ENCODE assay signal across 1 cellular context in the genomic region with DNA sequence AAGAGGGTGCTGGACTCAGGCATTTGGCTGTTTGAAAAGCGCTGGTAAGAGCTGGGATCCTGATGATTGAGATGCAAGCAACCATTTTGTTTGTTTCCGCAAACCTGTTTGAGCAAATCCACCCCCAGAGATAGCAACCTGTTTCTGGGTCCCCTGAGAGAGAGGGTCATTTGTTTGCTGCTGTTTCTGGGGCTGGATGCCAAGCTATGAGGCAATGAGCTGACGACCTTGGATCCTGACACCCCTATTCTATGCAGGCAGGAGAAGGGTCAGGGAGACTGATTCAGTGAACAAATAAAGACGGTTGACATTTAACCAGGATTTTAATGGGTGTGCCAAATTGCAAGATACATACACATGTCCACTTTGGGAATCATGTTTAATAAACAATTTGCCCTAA.
TF ChIP-seq lines count a peak whose summit lies in the region.

No MANE protein-coding gene starts in this region.

TF ChIP-seq in HepG2, 621 proteins besides CTCF, POLR2A, EP300 and RAD21 (continued from another document and continues in another):
- TF ChIP-seq, protein P1, sequence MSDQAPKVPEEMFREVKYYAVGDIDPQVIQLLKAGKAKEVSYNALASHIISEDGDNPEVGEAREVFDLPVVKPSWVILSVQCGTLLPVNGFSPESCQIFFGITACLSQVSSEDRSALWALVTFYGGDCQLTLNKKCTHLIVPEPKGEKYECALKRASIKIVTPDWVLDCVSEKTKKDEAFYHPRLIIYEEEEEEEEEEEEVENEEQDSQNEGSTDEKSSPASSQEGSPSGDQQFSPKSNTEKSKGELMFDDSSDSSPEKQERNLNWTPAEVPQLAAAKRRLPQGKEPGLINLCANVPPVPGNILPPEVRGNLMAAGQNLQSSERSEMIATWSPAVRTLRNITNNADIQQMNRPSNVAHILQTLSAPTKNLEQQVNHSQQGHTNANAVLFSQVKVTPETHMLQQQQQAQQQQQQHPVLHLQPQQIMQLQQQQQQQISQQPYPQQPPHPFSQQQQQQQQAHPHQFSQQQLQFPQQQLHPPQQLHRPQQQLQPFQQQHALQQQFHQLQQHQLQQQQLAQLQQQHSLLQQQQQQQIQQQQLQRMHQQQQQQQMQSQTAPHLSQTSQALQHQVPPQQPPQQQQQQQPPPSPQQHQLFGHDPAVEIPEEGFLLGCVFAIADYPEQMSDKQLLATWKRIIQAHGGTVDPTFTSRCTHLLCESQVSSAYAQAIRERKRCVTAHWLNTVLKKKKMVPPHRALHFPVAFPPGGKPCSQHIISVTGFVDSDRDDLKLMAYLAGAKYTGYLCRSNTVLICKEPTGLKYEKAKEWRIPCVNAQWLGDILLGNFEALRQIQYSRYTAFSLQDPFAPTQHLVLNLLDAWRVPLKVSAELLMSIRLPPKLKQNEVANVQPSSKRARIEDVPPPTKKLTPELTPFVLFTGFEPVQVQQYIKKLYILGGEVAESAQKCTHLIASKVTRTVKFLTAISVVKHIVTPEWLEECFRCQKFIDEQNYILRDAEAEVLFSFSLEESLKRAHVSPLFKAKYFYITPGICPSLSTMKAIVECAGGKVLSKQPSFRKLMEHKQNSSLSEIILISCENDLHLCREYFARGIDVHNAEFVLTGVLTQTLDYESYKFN (CRISPR knock-in tag; conservative IDR thresholded peaks at IDR 0.05): peak; percentile 72
- TF ChIP-seq, protein P2, sequence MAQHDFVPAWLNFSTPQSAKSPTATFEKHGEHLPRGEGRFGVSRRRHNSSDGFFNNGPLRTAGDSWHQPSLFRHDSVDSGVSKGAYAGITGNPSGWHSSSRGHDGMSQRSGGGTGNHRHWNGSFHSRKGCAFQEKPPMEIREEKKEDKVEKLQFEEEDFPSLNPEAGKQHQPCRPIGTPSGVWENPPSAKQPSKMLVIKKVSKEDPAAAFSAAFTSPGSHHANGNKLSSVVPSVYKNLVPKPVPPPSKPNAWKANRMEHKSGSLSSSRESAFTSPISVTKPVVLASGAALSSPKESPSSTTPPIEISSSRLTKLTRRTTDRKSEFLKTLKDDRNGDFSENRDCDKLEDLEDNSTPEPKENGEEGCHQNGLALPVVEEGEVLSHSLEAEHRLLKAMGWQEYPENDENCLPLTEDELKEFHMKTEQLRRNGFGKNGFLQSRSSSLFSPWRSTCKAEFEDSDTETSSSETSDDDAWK (CRISPR knock-in tag; IDR thresholded peaks at IDR 0.05): no peak
- TF ChIP-seq ZNF33B (CRISPR knock-in tag; IDR thresholded peaks at IDR 0.05) (no peak), FOXP1 (IDR thresholded peaks at IDR 0.05) (no peak), FOXP1 (CRISPR knock-in tag; IDR thresholded peaks at IDR 0.05) (peak; percentile 50; the same call in 1 of the 2 replicates), ZMYM3 (CRISPR knock-in tag; IDR thresholded peaks at IDR 0.05) (peak; percentile 9; the same call in 1 of the 2 replicates), ZKSCAN5 (CRISPR knock-in tag; IDR thresholded peaks at IDR 0.05) (no peak), ZSCAN25 (CRISPR knock-in tag; IDR thresholded peaks at IDR 0.05) (no peak), ZNF792 (CRISPR knock-in tag; IDR thresholded peaks at IDR 0.05) (peak; percentile 93), NR2F6 (IDR thresholded peaks at IDR 0.05) (no peak; the same call in 1 of the 2 replicates), NR2F6 (CRISPR knock-in tag; IDR thresholded peaks at IDR 0.05) (peak; percentile 47; the same call in 1 of the 2 replicates), FOXK1 (CRISPR knock-in tag; IDR thresholded peaks at IDR 0.05; ENCODE audit: borderline replicate concordance, low read depth) (no peak), RXRA (CRISPR knock-in tag; IDR thresholded peaks at IDR 0.05) (no peak), ZNF121 (CRISPR knock-in tag; IDR thresholded peaks at IDR 0.05) (no peak), NR2C2 (CRISPR knock-in tag; IDR thresholded peaks at IDR 0.05; ENCODE audit: borderline replicate concordance) (no peak), CREB1 (IDR thresholded peaks at IDR 0.05) (no peak), CREB1 (CRISPR knock-in tag; IDR thresholded peaks at IDR 0.05) (peak; percentile 67), SOX5 (CRISPR knock-in tag; IDR thresholded peaks at IDR 0.05; ENCODE audit: borderline replicate concordance) (0 out of 2 replicates have a peak, but pooled peaks have one; percentile 31), CEBPG (CRISPR knock-in tag; IDR thresholded peaks at IDR 0.05) (peak; percentile 75), GZF1 (CRISPR knock-in tag; IDR thresholded peaks at IDR 0.05) (no peak), ZNF883 (CRISPR knock-in tag; IDR thresholded peaks at IDR 0.05; ENCODE audit: not compliant biosample characterization) (no peak), ZNF17 (CRISPR knock-in tag; IDR thresholded peaks at IDR 0.05) (no peak), HNF4G (IDR thresholded peaks at IDR 0.05; ENCODE audit: borderline replicate concordance, low read depth, low read length) (peak; percentile 38; the same call in 1 of the 2 replicates), HNF4G (CRISPR knock-in tag; IDR thresholded peaks at IDR 0.05; ENCODE audit: borderline replicate concordance, low read depth) (no peak), ZNF652 (CRISPR knock-in tag; IDR thresholded peaks at IDR 0.05; ENCODE audit: borderline replicate concordance, low read depth) (no peak; the same call in 1 of the 2 replicates), TBX2 (CRISPR knock-in tag; IDR thresholded peaks at IDR 0.05; ENCODE audit: borderline replicate concordance) (peak; percentile 59; the same call in 1 of the 2 replicates), PHB2 (IDR thresholded peaks at IDR 0.05; ENCODE audit: partially characterized antibody) (no peak), ISL2 (CRISPR knock-in tag; IDR thresholded peaks at IDR 0.05) (no peak), SAP130 (CRISPR knock-in tag; IDR thresholded peaks at IDR 0.05; ENCODE audit: low read depth) (0 out of 2 replicates have a peak, but pooled peaks have one; percentile 23), SOX6 (IDR thresholded peaks at IDR 0.05) (no peak), SOX6 (CRISPR knock-in tag; IDR thresholded peaks at IDR 0.05) (peak; percentile 68)
- TF ChIP-seq, protein P3, sequence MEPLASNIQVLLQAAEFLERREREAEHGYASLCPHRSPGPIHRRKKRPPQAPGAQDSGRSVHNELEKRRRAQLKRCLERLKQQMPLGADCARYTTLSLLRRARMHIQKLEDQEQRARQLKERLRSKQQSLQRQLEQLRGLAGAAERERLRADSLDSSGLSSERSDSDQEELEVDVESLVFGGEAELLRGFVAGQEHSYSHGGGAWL (CRISPR knock-in tag; IDR thresholded peaks at IDR 0.05): no peak
- TF ChIP-seq, protein P4, sequence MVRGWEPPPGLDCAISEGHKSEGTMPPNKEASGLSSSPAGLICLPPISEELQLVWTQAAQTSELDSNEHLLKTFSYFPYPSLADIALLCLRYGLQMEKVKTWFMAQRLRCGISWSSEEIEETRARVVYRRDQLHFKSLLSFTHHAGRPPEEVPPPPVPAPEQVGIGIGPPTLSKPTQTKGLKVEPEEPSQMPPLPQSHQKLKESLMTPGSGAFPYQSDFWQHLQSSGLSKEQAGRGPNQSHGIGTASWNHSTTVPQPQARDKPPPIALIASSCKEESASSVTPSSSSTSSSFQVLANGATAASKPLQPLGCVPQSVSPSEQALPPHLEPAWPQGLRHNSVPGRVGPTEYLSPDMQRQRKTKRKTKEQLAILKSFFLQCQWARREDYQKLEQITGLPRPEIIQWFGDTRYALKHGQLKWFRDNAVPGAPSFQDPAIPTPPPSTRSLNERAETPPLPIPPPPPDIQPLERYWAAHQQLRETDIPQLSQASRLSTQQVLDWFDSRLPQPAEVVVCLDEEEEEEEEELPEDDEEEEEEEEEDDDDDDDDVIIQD (CRISPR knock-in tag; IDR thresholded peaks at IDR 0.05; ENCODE audit: low read depth): no peak
- TF ChIP-seq, protein P5, sequence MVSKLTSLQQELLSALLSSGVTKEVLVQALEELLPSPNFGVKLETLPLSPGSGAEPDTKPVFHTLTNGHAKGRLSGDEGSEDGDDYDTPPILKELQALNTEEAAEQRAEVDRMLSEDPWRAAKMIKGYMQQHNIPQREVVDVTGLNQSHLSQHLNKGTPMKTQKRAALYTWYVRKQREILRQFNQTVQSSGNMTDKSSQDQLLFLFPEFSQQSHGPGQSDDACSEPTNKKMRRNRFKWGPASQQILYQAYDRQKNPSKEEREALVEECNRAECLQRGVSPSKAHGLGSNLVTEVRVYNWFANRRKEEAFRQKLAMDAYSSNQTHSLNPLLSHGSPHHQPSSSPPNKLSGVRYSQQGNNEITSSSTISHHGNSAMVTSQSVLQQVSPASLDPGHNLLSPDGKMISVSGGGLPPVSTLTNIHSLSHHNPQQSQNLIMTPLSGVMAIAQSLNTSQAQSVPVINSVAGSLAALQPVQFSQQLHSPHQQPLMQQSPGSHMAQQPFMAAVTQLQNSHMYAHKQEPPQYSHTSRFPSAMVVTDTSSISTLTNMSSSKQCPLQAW (CRISPR knock-in tag; IDR thresholded peaks at IDR 0.05): peak; percentile 44
- TF ChIP-seq, protein P6, sequence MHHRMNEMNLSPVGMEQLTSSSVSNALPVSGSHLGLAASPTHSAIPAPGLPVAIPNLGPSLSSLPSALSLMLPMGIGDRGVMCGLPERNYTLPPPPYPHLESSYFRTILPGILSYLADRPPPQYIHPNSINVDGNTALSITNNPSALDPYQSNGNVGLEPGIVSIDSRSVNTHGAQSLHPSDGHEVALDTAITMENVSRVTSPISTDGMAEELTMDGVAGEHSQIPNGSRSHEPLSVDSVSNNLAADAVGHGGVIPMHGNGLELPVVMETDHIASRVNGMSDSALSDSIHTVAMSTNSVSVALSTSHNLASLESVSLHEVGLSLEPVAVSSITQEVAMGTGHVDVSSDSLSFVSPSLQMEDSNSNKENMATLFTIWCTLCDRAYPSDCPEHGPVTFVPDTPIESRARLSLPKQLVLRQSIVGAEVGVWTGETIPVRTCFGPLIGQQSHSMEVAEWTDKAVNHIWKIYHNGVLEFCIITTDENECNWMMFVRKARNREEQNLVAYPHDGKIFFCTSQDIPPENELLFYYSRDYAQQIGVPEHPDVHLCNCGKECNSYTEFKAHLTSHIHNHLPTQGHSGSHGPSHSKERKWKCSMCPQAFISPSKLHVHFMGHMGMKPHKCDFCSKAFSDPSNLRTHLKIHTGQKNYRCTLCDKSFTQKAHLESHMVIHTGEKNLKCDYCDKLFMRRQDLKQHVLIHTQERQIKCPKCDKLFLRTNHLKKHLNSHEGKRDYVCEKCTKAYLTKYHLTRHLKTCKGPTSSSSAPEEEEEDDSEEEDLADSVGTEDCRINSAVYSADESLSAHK (CRISPR knock-in tag; IDR thresholded peaks at IDR 0.05; ENCODE audit: borderline replicate concordance): no peak
- TF ChIP-seq, protein P7, sequence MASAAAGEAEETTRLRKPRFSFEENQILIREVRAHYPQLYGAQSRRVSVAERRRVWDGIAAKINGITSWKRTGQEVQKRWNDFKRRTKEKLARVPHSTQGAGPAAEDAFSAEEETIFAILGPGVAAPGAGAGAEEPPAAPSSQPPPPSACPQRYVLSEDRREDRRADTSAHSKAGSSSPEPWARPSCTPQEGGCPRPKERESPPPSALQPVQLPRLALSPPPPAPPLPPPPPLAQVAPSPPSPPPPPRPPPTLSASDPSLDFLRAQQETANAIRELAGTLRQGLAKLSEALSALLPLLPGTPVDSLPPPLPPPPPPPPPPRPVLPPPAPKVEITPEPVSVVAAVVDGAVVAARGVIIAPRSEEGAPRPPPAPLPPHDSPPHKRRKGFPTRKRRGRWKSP (CRISPR knock-in tag; IDR thresholded peaks at IDR 0.05): 0 out of 2 replicates have a peak, but pooled peaks have one; percentile 51
- TF ChIP-seq, protein P8, sequence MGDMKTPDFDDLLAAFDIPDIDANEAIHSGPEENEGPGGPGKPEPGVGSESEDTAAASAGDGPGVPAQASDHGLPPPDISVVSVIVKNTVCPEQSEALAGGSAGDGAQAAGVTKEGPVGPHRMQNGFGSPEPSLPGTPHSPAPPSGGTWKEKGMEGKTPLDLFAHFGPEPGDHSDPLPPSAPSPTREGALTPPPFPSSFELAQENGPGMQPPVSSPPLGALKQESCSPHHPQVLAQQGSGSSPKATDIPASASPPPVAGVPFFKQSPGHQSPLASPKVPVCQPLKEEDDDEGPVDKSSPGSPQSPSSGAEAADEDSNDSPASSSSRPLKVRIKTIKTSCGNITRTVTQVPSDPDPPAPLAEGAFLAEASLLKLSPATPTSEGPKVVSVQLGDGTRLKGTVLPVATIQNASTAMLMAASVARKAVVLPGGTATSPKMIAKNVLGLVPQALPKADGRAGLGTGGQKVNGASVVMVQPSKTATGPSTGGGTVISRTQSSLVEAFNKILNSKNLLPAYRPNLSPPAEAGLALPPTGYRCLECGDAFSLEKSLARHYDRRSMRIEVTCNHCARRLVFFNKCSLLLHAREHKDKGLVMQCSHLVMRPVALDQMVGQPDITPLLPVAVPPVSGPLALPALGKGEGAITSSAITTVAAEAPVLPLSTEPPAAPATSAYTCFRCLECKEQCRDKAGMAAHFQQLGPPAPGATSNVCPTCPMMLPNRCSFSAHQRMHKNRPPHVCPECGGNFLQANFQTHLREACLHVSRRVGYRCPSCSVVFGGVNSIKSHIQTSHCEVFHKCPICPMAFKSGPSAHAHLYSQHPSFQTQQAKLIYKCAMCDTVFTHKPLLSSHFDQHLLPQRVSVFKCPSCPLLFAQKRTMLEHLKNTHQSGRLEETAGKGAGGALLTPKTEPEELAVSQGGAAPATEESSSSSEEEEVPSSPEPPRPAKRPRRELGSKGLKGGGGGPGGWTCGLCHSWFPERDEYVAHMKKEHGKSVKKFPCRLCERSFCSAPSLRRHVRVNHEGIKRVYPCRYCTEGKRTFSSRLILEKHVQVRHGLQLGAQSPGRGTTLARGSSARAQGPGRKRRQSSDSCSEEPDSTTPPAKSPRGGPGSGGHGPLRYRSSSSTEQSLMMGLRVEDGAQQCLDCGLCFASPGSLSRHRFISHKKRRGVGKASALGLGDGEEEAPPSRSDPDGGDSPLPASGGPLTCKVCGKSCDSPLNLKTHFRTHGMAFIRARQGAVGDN (CRISPR knock-in tag; IDR thresholded peaks at IDR 0.05): no peak
- TF ChIP-seq, protein P9, sequence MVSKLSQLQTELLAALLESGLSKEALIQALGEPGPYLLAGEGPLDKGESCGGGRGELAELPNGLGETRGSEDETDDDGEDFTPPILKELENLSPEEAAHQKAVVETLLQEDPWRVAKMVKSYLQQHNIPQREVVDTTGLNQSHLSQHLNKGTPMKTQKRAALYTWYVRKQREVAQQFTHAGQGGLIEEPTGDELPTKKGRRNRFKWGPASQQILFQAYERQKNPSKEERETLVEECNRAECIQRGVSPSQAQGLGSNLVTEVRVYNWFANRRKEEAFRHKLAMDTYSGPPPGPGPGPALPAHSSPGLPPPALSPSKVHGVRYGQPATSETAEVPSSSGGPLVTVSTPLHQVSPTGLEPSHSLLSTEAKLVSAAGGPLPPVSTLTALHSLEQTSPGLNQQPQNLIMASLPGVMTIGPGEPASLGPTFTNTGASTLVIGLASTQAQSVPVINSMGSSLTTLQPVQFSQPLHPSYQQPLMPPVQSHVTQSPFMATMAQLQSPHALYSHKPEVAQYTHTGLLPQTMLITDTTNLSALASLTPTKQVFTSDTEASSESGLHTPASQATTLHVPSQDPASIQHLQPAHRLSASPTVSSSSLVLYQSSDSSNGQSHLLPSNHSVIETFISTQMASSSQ (IDR thresholded peaks at IDR 0.05; ENCODE audit: low read depth): no peak
- TF ChIP-seq, protein P9 (CRISPR knock-in tag; IDR thresholded peaks at IDR 0.05; ENCODE audit: borderline replicate concordance): peak; percentile 34; the same call in 1 of the 2 replicates
